21 cellular contexts compared by ENCODE assay signal in the genomic region with DNA sequence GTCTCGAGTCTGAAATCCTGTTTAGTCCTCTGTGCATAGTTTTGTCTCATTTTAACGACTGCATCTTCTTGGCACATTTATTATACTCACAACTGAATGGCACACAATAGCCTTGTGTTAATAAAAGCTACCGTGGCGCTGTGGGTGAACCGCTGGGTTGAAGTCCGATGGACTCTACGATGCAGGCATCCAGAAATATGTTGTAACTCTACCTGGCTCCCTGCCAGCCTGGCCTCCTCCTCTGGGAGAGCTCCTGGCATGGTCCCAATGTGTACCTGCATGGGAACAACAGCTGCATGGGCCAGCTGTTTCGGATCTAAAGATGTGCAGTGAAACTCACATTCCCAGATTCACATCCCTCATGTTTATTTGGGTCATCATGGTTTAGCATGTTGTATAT. TPM values are rescaled to one million over a fixed set of nuclear protein-coding genes. Genes with fewer than 3 reads are reported as not detected.
DNase-seq lines count a peak whose midpoint lies in the region; ATAC-seq lines count a peak whose summit lies in the region.
"Had no signal": no experiment of that assay in that cellular context is flagged by ENCODE, and none has a peak within 500 bp of the region (broad histone marks: within the 10 kb centered on the region; RNA-seq: fewer than 3 reads in every experiment).

No MANE protein-coding gene starts in this region.

- ATAC-seq in left lobe of liver (peak; percentile 85), HG03175 (IDR thresholded peaks at IDR 0.05; ENCODE audit: unreplicated experiment) (no peak)
- ATAC-seq: heart right ventricle, natural killer cell had no signal

- DNase-seq in COLO668 (lab: John Stamatoyannopoulos, UW; ENCODE audit: unreplicated experiment) (peak; percentile 84), DMS79 (lab: John Stamatoyannopoulos, UW) (peak; percentile 8), NCI-H69 (lab: John Stamatoyannopoulos, UW) (peak; percentile 73), left lobe of liver (ENCODE audit: low spot score) (peak; percentile 94)
- DNase-seq in activated CD4-positive, alpha-beta T cell treated with anti-CD3 and anti-CD28 coated beads for 4 hours: no peak
- no peak for DNase-seq in stimulated activated CD4-positive, alpha-beta T cell treated with anti-CD3 and anti-CD28 coated beads, Interleukin-12 subunit alpha, Interleukin-12 subunit beta, amount 100 ng/mL, for 4 hours
- DNase-seq in activated CD4-positive, alpha-beta T cell treated with anti-CD3 and anti-CD28 coated beads, Interleukin-2, amount 50 U/mL, for 4 hours: no peak
- DNase-seq: activated CD4-positive, alpha-beta T cell treated with anti-CD3 and anti-CD28 coated beads, Interleukin-2, amount 10 ng/mL, durations not matched to agents 24 days and 14 days; activated CD8-positive, alpha-beta memory T cell treated with anti-CD3 and anti-CD28 coated beads, Interleukin-2, amount 50 U/mL, for 48 hours; activated gamma-delta T cell treated with Interleukin-2 at 50 U/mL for 16 hours; AML-193; Caco-2; endodermal cell; GF-D8; heart right ventricle; mesendoderm; natural killer cell; NCI-H1694 treated with DMSO at 0.1 percent for 48 hours; stimulated activated CD8-positive, alpha-beta memory T cell treated with anti-CD3 and anti-CD28 coated beads, Interleukin-4, amount 100 ng/mL, for 48 hours; testis had no signal

RNA-seq across cellular contexts. Expression of a gene that starts 3.7 kb away (rescaled TPM):
- 0.08 TPM for total RNA-seq in left lobe of liver
- total RNA-seq: Caco-2 had no signal

Comparison
In these comparisons a context has a peak if more than half of its experiments do, and no peak if none do; other contexts are left out.
1. DNase-seq: peak in COLO668 (single experiment), DMS79 (single experiment), NCI-H69 (single experiment) and left lobe of liver (single experiment); none in activated CD4-positive, alpha-beta T cell treated with anti-CD3 and anti-CD28 coated beads for 4 hours (0 of 2), stimulated activated CD4-positive, alpha-beta T cell treated with anti-CD3 and anti-CD28 coated beads, Interleukin-12 subunit alpha, Interleukin-12 subunit beta, amount 100 ng/mL, for 4 hours (single experiment) and activated CD4-positive, alpha-beta T cell treated with anti-CD3 and anti-CD28 coated beads, Interleukin-2, amount 50 U/mL, for 4 hours (0 of 2).